9 cellular contexts compared by ENCODE assay signal in the genomic region with DNA sequence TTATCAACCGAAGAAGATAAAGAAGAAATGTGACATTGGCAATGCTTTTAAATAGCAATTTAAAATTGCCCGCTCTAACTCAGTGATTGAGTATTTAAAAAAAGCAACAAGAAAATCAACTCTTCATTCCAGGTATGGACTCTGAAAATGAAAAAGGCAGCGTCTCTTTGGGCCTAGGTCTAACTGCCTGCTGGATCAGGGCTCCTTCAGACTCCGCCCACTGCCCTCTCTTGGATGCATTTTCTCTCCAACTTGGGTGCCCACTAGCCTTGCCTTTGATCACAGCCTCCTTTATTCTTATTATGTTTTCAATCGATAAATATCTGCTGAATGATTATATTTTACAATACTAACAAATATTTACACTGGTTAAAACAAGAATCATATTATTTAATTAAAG.
"Had no signal": no experiment of that assay in that cellular context is flagged by ENCODE, and none has a peak within 500 bp of the region (broad histone marks: within the 10 kb centered on the region; RNA-seq: fewer than 3 reads in every experiment).

No MANE protein-coding gene starts in this region.

- H3K4me3 Mint-ChIP-seq: H9, IgD-negative memory B cell had no signal

- H3K4me3 ChIP-seq: GM23248 had no signal

- H3K4me2 ChIP-seq: KMS-11 had no signal

- H3K9ac ChIP-seq: GM23248, KMS-11 had no signal

- H3K27ac Mint-ChIP-seq: IgD-negative memory B cell had no signal

- H3K27ac ChIP-seq: GM23248, HL-60, KMS-11 had no signal

- H2AFZ ChIP-seq: GM23248 had no signal

- ATAC-seq: HepG2 had no signal

- H3K4me1 Mint-ChIP-seq: IgD-negative memory B cell had no signal

- DNase-seq: GM23248, H9, HCEC 1CT, Karpas-422, KBM-7 had no signal

- H3K9me3 Mint-ChIP-seq: H9 had no signal

- H3K27me3 Mint-ChIP-seq: IgD-negative memory B cell had no signal

- H3K36me3 Mint-ChIP-seq: IgD-negative memory B cell had no signal
